Comparison of ENCODE assay signal across 1 cellular context in genomic region chr15:85024509-85025336, GRCh38.
TF ChIP-seq lines count a peak whose summit lies in the region.

No MANE protein-coding gene starts in this region.

TF ChIP-seq in GM12878, 131 proteins besides CTCF, POLR2A, EP300 and RAD21 (continued from another document and continues in another):
- TF ChIP-seq ZNF592 (IDR thresholded peaks at IDR 0.05) = no peak
- no peak for TF ChIP-seq NKRF (conservative IDR thresholded peaks at IDR 0.05)
- TF ChIP-seq CHD2 (IDR thresholded peaks at IDR 0.05; ENCODE audit: borderline replicate concordance, low read depth, low read length) = no peak
- no peak for TF ChIP-seq SKIL (IDR thresholded peaks at IDR 0.05; ENCODE audit: low read depth, poor library complexity, severe bottlenecking)
- no peak for TF ChIP-seq TCF7 (IDR thresholded peaks at IDR 0.05; ENCODE audit: borderline replicate concordance)
- TF ChIP-seq RAD51 (IDR thresholded peaks at IDR 0.05) = no peak
- TF ChIP-seq MTA2 (IDR thresholded peaks at IDR 0.05; ENCODE audit: low read depth) = peak; percentile 39; the same call in 1 of the 2 replicates
- TF ChIP-seq GABPA (IDR thresholded peaks at IDR 0.05; ENCODE audit: low read depth) = no peak
- TF ChIP-seq IKZF1 (conservative IDR thresholded peaks at IDR 0.05) = peak; percentile 40; the same call in 1 of the 2 replicates
- no peak for TF ChIP-seq IRF4 (IDR thresholded peaks at IDR 0.05; ENCODE audit: low read depth, low read length)
- TF ChIP-seq HDAC2 (IDR thresholded peaks at IDR 0.05) = no peak
- TF ChIP-seq HDAC6 (IDR thresholded peaks at IDR 0.05; ENCODE audit: unreplicated experiment) = no peak
- no peak; a peak in 1 of 4 replicates for TF ChIP-seq ETV6 (conservative IDR thresholded peaks at IDR 0.05 in 1 of 2, IDR thresholded peaks at IDR 0.05 in 1 of 2; ENCODE audit: borderline replicate concordance in 1 of 2, low read depth in 1 of 2)
- no peak for TF ChIP-seq CEBPB (IDR thresholded peaks at IDR 0.05; ENCODE audit: borderline replicate concordance in 1 of 2, low read depth in 2 of 2, low read length in 2 of 2)
- no peak for TF ChIP-seq POU2F2 (IDR thresholded peaks at IDR 0.05; ENCODE audit: borderline replicate concordance, low read depth, low read length)
- TF ChIP-seq NFXL1 (IDR thresholded peaks at IDR 0.05; ENCODE audit: borderline replicate concordance) = no peak
- no peak for TF ChIP-seq SUZ12 (IDR thresholded peaks at IDR 0.05; ENCODE audit: unreplicated experiment)
- no peak for TF ChIP-seq ESRRA (IDR thresholded peaks at IDR 0.05; ENCODE audit: low read length)
- TF ChIP-seq WRNIP1 (IDR thresholded peaks at IDR 0.05; ENCODE audit: borderline replicate concordance, low read depth, low read length) = no peak
- no peak for TF ChIP-seq ZZZ3 (IDR thresholded peaks at IDR 0.05; ENCODE audit: control insufficient read depth, insufficient read length, low read depth)
- TF ChIP-seq ZNF217 (IDR thresholded peaks at IDR 0.05) = no peak
- TF ChIP-seq MYC (IDR thresholded peaks at IDR 0.05; ENCODE audit: insufficient read depth, insufficient read length, insufficient replicate concordance, low read length, severe bottlenecking) = no peak
- TF ChIP-seq SMAD5 (IDR thresholded peaks at IDR 0.05; ENCODE audit: low read depth) = no peak
- TF ChIP-seq ZNF24 (IDR thresholded peaks at IDR 0.05) = no peak
- TF ChIP-seq YBX1 (IDR thresholded peaks at IDR 0.05) = no peak
- peak; percentile 45; the same call in 1 of the 2 replicates for TF ChIP-seq PKNOX1 (IDR thresholded peaks at IDR 0.05)
- TF ChIP-seq NR2C2 (IDR thresholded peaks at IDR 0.05; ENCODE audit: borderline replicate concordance, control insufficient read depth, insufficient read length, low read depth) = no peak
- TF ChIP-seq FOS (IDR thresholded peaks at IDR 0.05; ENCODE audit: borderline replicate concordance, extremely low read depth, insufficient read length) = no peak
- no peak for TF ChIP-seq PRDM15 (CRISPR knock-in tag; IDR thresholded peaks at IDR 0.05)
- no peak; the same call in 1 of the 2 replicates for TF ChIP-seq DPF2 (IDR thresholded peaks at IDR 0.05)
- TF ChIP-seq CUX1 (IDR thresholded peaks at IDR 0.05; ENCODE audit: insufficient replicate concordance, low read depth, low read length) = no peak
- no peak for TF ChIP-seq LARP7 (IDR thresholded peaks at IDR 0.05)
- TF ChIP-seq PML (IDR thresholded peaks at IDR 0.05; ENCODE audit: low read length) = no peak
- TF ChIP-seq STAT1 (conservative IDR thresholded peaks at IDR 0.05) = no peak
- no peak for TF ChIP-seq KLF5 (IDR thresholded peaks at IDR 0.05; ENCODE audit: partially characterized antibody)
- TF ChIP-seq ASH2L (IDR thresholded peaks at IDR 0.05; ENCODE audit: borderline replicate concordance, low read depth) = no peak
- no peak for TF ChIP-seq RFX5 (IDR thresholded peaks at IDR 0.05; ENCODE audit: low read depth, low read length)
- peak; percentile 64 for TF ChIP-seq BCL3 (IDR thresholded peaks at IDR 0.05; ENCODE audit: borderline replicate concordance, insufficient read depth, low read depth, low read length, poor library complexity, severe bottlenecking)
- no peak for TF ChIP-seq KDM1A (IDR thresholded peaks at IDR 0.05; ENCODE audit: borderline replicate concordance)
- peak; percentile 49; the same call in 1 of the 2 replicates for TF ChIP-seq NFIC (IDR thresholded peaks at IDR 0.05; ENCODE audit: low read depth, low read length)
- no peak for TF ChIP-seq RBBP5 (conservative IDR thresholded peaks at IDR 0.05)
- TF ChIP-seq SREBF2 (IDR thresholded peaks at IDR 0.05; ENCODE audit: low read length) = no peak
- no peak for TF ChIP-seq ELK1 (IDR thresholded peaks at IDR 0.05; ENCODE audit: low read depth, low read length)
- peak; percentile 48 to 63; a peak in 2 of 4 replicates for TF ChIP-seq IKZF2 (IDR thresholded peaks at IDR 0.05)
